ENCODE assay signal across 1 cellular context in genomic region chr9:131977074-131977838, GRCh38.
A peak's percentile ranks its signal among the peaks of the same experiment; 100 is the strongest.
TF ChIP-seq lines count a peak whose summit lies in the region.

No MANE protein-coding gene starts in this region.

TF ChIP-seq in GM12878, 131 proteins besides CTCF, POLR2A, EP300 and RAD21 (continued from another document):
- TF ChIP-seq ZNF687 (IDR thresholded peaks at IDR 0.05) = no peak
- TF ChIP-seq MEF2A (IDR thresholded peaks at IDR 0.05; ENCODE audit: insufficient read depth, low read depth, low read length) = 0 out of 2 replicates have a peak, but pooled peaks have one; percentile 15
- no peak for TF ChIP-seq SKIL (IDR thresholded peaks at IDR 0.05; ENCODE audit: low read depth, poor library complexity, severe bottlenecking)
- no peak for TF ChIP-seq EED (IDR thresholded peaks at IDR 0.05; ENCODE audit: low read depth)
- no peak for TF ChIP-seq ZSCAN29 (IDR thresholded peaks at IDR 0.05)
- TF ChIP-seq CBFB (IDR thresholded peaks at IDR 0.05; ENCODE audit: low read depth) = no peak
- no peak for TF ChIP-seq HDAC2 (IDR thresholded peaks at IDR 0.05)
- no peak for TF ChIP-seq SP1 (IDR thresholded peaks at IDR 0.05; ENCODE audit: low read depth, low read length)
- no peak for TF ChIP-seq KLF5 (IDR thresholded peaks at IDR 0.05; ENCODE audit: partially characterized antibody)
- TF ChIP-seq ZNF24 (IDR thresholded peaks at IDR 0.05) = no peak
- TF ChIP-seq SRF (IDR thresholded peaks at IDR 0.05; ENCODE audit: low read depth in 2 of 2, low read length in 2 of 2) = peak; percentile 55 to 75; a peak in 3 of 4 replicates
- no peak for TF ChIP-seq USF1 (IDR thresholded peaks at IDR 0.05; ENCODE audit: borderline replicate concordance, extremely low read length, insufficient read depth, low read depth, low read length)
- no peak for TF ChIP-seq USF2 (IDR thresholded peaks at IDR 0.05; ENCODE audit: borderline replicate concordance, low read depth, low read length)
- no peak for TF ChIP-seq BCL11A (IDR thresholded peaks at IDR 0.05; ENCODE audit: low read depth, low read length)
- peak; percentile 88 for TF ChIP-seq SPI1 (IDR thresholded peaks at IDR 0.05; ENCODE audit: borderline replicate concordance, insufficient read depth, low read depth, low read length)
- no peak for TF ChIP-seq MXI1 (IDR thresholded peaks at IDR 0.05; ENCODE audit: low read depth, low read length)
- no peak for TF ChIP-seq ZBTB40 (IDR thresholded peaks at IDR 0.05; ENCODE audit: borderline replicate concordance)
- TF ChIP-seq CREB1 (IDR thresholded peaks at IDR 0.05; ENCODE audit: low read depth) = no peak
- no peak for TF ChIP-seq SUZ12 (IDR thresholded peaks at IDR 0.05; ENCODE audit: unreplicated experiment)
- TF ChIP-seq RUNX3 (IDR thresholded peaks at IDR 0.05; ENCODE audit: low read length) = peak; percentile 27; the same call in 1 of the 2 replicates
